In the genomic region with DNA sequence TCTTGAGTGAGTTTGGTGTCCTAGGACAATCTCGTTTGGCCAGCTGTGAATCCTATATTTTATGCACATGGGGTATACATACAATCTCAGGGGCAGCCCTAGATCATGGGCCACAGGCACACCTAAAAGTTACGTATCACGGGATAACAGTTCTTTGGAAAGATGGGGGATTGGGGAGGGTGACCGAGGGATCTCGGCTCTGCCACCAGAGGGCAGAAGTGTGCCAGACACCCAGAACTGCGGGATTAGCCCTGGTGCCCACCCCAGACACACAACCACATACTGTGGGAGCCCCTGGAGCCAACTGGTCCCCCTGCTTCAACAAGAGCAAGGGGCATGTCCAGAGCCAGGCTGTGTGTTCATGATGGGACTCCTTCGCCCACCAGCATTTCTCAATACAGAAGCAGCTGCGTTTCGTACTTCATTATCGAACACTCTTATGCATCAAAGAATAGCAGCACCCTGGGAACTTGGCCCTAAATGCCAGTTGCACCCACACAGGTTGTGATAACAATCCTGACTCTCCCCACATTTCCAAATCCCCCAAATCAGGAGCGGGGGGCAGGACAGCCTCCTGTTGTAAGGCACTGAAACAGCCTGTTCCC, we compare ENCODE assay signal across 8 cellular contexts. TPM values are rescaled to one million over a fixed set of nuclear protein-coding genes. Genes with fewer than 3 reads are reported as not detected.
DNase-seq lines count a peak whose midpoint lies in the region; ATAC-seq, FAIRE-seq and TF ChIP-seq lines count a peak whose summit lies in the region.

No MANE protein-coding gene starts in this region.

- H3K9ac ChIP-seq in MM.1S (ENCODE audit: low read length), result no peak overlapping the region

- no peak overlapping the region for H3K4me3 Mint-ChIP-seq in activated CD4-positive, alpha-beta memory T cell treated with anti-CD3 and anti-CD28 coated beads, Interleukin-2, amount 10 ng/mL, durations not matched to agents 7 days and 5 days
- no peak overlapping the region for H3K4me3 Mint-ChIP-seq in CD8-positive, alpha-beta memory T cell

- H3K27me3 ChIP-seq in MM.1S (replicated peaks; ENCODE audit: insufficient read depth, low read length), result no peaks in the 10 kb centered on the region
- no peaks in the 10 kb centered on the region for H3K27me3 ChIP-seq in CD8-positive, alpha-beta memory T cell (ENCODE audit: insufficient read depth, low read length, poor library complexity, severe bottlenecking)

- DNase-seq in MM.1S (no peak), foreskin fibroblast (peak in 1 of 2 donors; percentile 63)
- DNase-seq in activated CD4-positive, alpha-beta memory T cell treated with anti-CD3 and anti-CD28 coated beads, Interleukin-2, amount 10 ng/mL, durations not matched to agents 7 days and 5 days, result peak; percentile 26
- peak; percentile 61 for DNase-seq in stimulated activated CD4-positive, alpha-beta T cell treated with anti-CD3 and anti-CD28 coated beads, Interleukin-15, amount 100 ng/mL, for 24 hours
- DNase-seq in CD8-positive, alpha-beta memory T cell, result no peak

- CTCF ChIA-PET in activated CD4-positive, alpha-beta memory T cell treated with anti-CD3 and anti-CD28 coated beads, Interleukin-2, amount 10 ng/mL, durations not matched to agents 7 days and 5 days (lab: Charles Lee), result interaction anchor here (1.0 to 2.7 kb wide), 9 partner anchors 9 to 101 kb away, joined by 3 to 11 read pairs (median 5); no protein-coding TSS in a partner anchor
- CTCF ChIA-PET in CD8-positive, alpha-beta memory T cell (lab: Charles Lee), result interaction anchor here (0.9 to 1.3 kb wide), 5 partner anchors 8 to 101 kb away, joined by 3 to 4 read pairs (median 3); no protein-coding TSS in a partner anchor

- ATAC-seq in GM18520 (IDR thresholded peaks at IDR 0.05; ENCODE audit: unreplicated experiment) (no peak), GM19455 (IDR thresholded peaks at IDR 0.05; ENCODE audit: unreplicated experiment) (no peak)

- H3K36me3 ChIP-seq in MM.1S (replicated peaks; ENCODE audit: insufficient read depth, low read length), result no peaks in the 10 kb centered on the region
- no peaks in the 10 kb centered on the region for H3K36me3 ChIP-seq in CD8-positive, alpha-beta memory T cell (ENCODE audit: insufficient read depth, low read length)

- no peaks in the 10 kb centered on the region for H3K9me2 ChIP-seq in MM.1S (replicated peaks; ENCODE audit: insufficient read depth, low read length)

- no peaks in the 10 kb centered on the region for H3K79me2 ChIP-seq in MM.1S (ENCODE audit: low read length)

- H3F3A ChIP-seq in MM.1S (ENCODE audit: insufficient read depth, low read length), result peaks cover 10% of the 10 kb centered on the region

- H3K27me3 Mint-ChIP-seq in activated CD4-positive, alpha-beta memory T cell treated with anti-CD3 and anti-CD28 coated beads, Interleukin-2, amount 10 ng/mL, durations not matched to agents 7 days and 5 days, result no peaks in the 10 kb centered on the region
- H3K27me3 Mint-ChIP-seq in CD8-positive, alpha-beta memory T cell, result no peaks in the 10 kb centered on the region

- H3K4me3 ChIP-seq in MM.1S (ENCODE audit: low read length) (no peak overlapping the region), foreskin fibroblast (ENCODE audit: low read depth in 1 of 2, low read length in 2 of 2) (no peak overlapping the region)
- H3K4me3 ChIP-seq in CD8-positive, alpha-beta memory T cell (ENCODE audit: low read length), result no peak overlapping the region

- peak; percentile 37 for FAIRE-seq in G401.6 (lab: Jason Lieb, UNC)

- no peaks in the 10 kb centered on the region for H3K9me3 Mint-ChIP-seq in activated CD4-positive, alpha-beta memory T cell treated with anti-CD3 and anti-CD28 coated beads, Interleukin-2, amount 10 ng/mL, durations not matched to agents 7 days and 5 days
- no peaks in the 10 kb centered on the region for H3K9me3 Mint-ChIP-seq in CD8-positive, alpha-beta memory T cell

- TF ChIP-seq CTCF in MM.1S (IDR thresholded peaks at IDR 0.05; ENCODE audit: low read length), result peak; percentile 75
- peak; percentile 82 for TF ChIP-seq CTCF in foreskin fibroblast (IDR thresholded peaks at IDR 0.05; ENCODE audit: low read depth, low read length)

- no peak overlapping the region for H2AFZ ChIP-seq in MM.1S (ENCODE audit: low read length)

- H3K4me2 ChIP-seq in MM.1S (ENCODE audit: low read depth, low read length), result no peak overlapping the region

- H3K27ac Mint-ChIP-seq in activated CD4-positive, alpha-beta memory T cell treated with anti-CD3 and anti-CD28 coated beads, Interleukin-2, amount 10 ng/mL, durations not matched to agents 7 days and 5 days, result no peak overlapping the region
- no peak overlapping the region for H3K27ac Mint-ChIP-seq in CD8-positive, alpha-beta memory T cell

- H3K9me3 ChIP-seq in MM.1S (replicated peaks; ENCODE audit: insufficient read depth, low read length), result no peaks in the 10 kb centered on the region
- no peaks in the 10 kb centered on the region for H3K9me3 ChIP-seq in CD8-positive, alpha-beta memory T cell (ENCODE audit: low read length)

- H3K36me3 Mint-ChIP-seq in activated CD4-positive, alpha-beta memory T cell treated with anti-CD3 and anti-CD28 coated beads, Interleukin-2, amount 10 ng/mL, durations not matched to agents 7 days and 5 days (ENCODE audit: low read depth), result peaks cover 11% of the 10 kb centered on the region
- H3K36me3 Mint-ChIP-seq in CD8-positive, alpha-beta memory T cell, result peaks cover 13 to 43% (median 20%) of the 10 kb centered on the region in 3 donors

- H3K4me1 Mint-ChIP-seq in activated CD4-positive, alpha-beta memory T cell treated with anti-CD3 and anti-CD28 coated beads, Interleukin-2, amount 10 ng/mL, durations not matched to agents 7 days and 5 days, result peaks cover 18% of the 10 kb centered on the region
- H3K4me1 Mint-ChIP-seq in CD8-positive, alpha-beta memory T cell, result no peaks in the 10 kb centered on the region

- POLR2A ChIA-PET in activated CD4-positive, alpha-beta memory T cell treated with anti-CD3 and anti-CD28 coated beads, Interleukin-2, amount 10 ng/mL, durations not matched to agents 7 days and 5 days (lab: Charles Lee), result no interaction called here
- POLR2A ChIA-PET in CD8-positive, alpha-beta memory T cell (lab: Charles Lee), result no interaction called here

- no peak overlapping the region for H3K27ac ChIP-seq in MM.1S (ENCODE audit: low read length)
- H3K27ac ChIP-seq in CD8-positive, alpha-beta memory T cell (ENCODE audit: low read depth, low read length), result no peak overlapping the region

- H3K4me1 ChIP-seq in MM.1S (ENCODE audit: low read length), result peaks cover 28% of the 10 kb centered on the region
- no peaks in the 10 kb centered on the region for H3K4me1 ChIP-seq in CD8-positive, alpha-beta memory T cell (ENCODE audit: insufficient read depth, low read length)

- H4K20me1 ChIP-seq in MM.1S (ENCODE audit: insufficient read depth, low read length), result no peaks in the 10 kb centered on the region

RNA-seq across cellular contexts. Expression of a gene that starts 37.4 kb away (rescaled TPM):
- total RNA-seq in activated CD4-positive, alpha-beta memory T cell treated with anti-CD3 and anti-CD28 coated beads, Interleukin-2, amount 10 ng/mL, durations not matched to agents 7 days and 5 days, result 10 to 100 TPM; 16.3 to 16.9 TPM
- total RNA-seq in CD8-positive, alpha-beta memory T cell, result 10 to 100 TPM; 16.5 to 16.6 TPM
- polyA plus RNA-seq in CD8-positive, alpha-beta memory T cell, result 18.2 TPM

RNA-seq across cellular contexts. Expression of a gene that starts 52.8 kb away (rescaled TPM):
- total RNA-seq in activated CD4-positive, alpha-beta memory T cell treated with anti-CD3 and anti-CD28 coated beads, Interleukin-2, amount 10 ng/mL, durations not matched to agents 7 days and 5 days, result not detected
- not detected for total RNA-seq in CD8-positive, alpha-beta memory T cell
- polyA plus RNA-seq in CD8-positive, alpha-beta memory T cell, result not detected

Comparison
In these comparisons a context has a peak if more than half of its experiments do, and no peak if none do; other contexts are left out.
1. DNase-seq: peak in activated CD4-positive, alpha-beta memory T cell treated with anti-CD3 and anti-CD28 coated beads, Interleukin-2, amount 10 ng/mL, durations not matched to agents 7 days and 5 days (single experiment) and stimulated activated CD4-positive, alpha-beta T cell treated with anti-CD3 and anti-CD28 coated beads, Interleukin-15, amount 100 ng/mL, for 24 hours (single experiment); none in MM.1S (single experiment) and CD8-positive, alpha-beta memory T cell (0 of 5).